ENCODE assay signal across 29 cellular contexts in genomic region chr1:158189637-158190036, GRCh38. TPM values are rescaled to one million over a fixed set of nuclear protein-coding genes. Genes with fewer than 3 reads are reported as not detected.
"Had no signal": no experiment of that assay in that cellular context is flagged by ENCODE, and none has a peak within 500 bp of the region (broad histone marks: within the 10 kb centered on the region; RNA-seq: fewer than 3 reads in every experiment).

No MANE protein-coding gene starts in this region.

- H2AFZ ChIP-seq: hepatocyte had no signal

- H3K27ac ChIP-seq: colonic mucosa, epithelial cell of prostate, esophagus squamous epithelium, gastrocnemius medialis, heart left ventricle, hepatocyte, left lung, lower lobe of right lung had no signal

- H3K27ac Mint-ChIP-seq: dendritic cell treated with granulocyte-macrophage colony-stimulating factor and Interleukin-4, amounts not matched to agents 40 ng/mL and 50 ng/mL, for 4 days; effector memory CD8-positive, alpha-beta T cell; endodermal cell; mesothelial cell of epicardium; naive B cell; naive thymus-derived CD8-positive, alpha-beta T cell had no signal

- DNase-seq: colonic mucosa; cortex of kidney; effector CD8-positive, alpha-beta T cell; effector memory CD8-positive, alpha-beta T cell; endodermal cell; erythroblast; esophagus squamous epithelium; foreskin fibroblast; foreskin melanocyte; gastrocnemius medialis; heart left ventricle; hypothalamus; left cardiac atrium; left lung; left ventricle myocardium superior; lower lobe of right lung; mesenchymal stem cell; mucosa of descending colon; naive B cell; naive thymus-derived CD8-positive, alpha-beta T cell had no signal

- H3K27me3 Mint-ChIP-seq: naive B cell had no signal

- ATAC-seq: effector memory CD8-positive, alpha-beta T cell; esophagus mucosa; gastrocnemius medialis; heart left ventricle; left cardiac atrium; left lung; left ventricle myocardium superior; lower lobe of right lung; mucosa of descending colon; naive thymus-derived CD8-positive, alpha-beta T cell had no signal

- H3K4me1 ChIP-seq: colonic mucosa, esophagus squamous epithelium, gastrocnemius medialis, lower lobe of right lung had no signal

- H3K4me3 ChIP-seq: colonic mucosa, esophagus squamous epithelium, gastrocnemius medialis, heart left ventricle, hepatocyte, left lung, lower lobe of right lung, mucosa of descending colon had no signal

- H3K79me2 ChIP-seq: hepatocyte had no signal

- H3K9me3 ChIP-seq: colonic mucosa, esophagus squamous epithelium, gastrocnemius medialis, heart left ventricle, left lung, lower lobe of right lung, mucosa of descending colon had no signal

- H3K27me3 ChIP-seq: colonic mucosa had no signal

- FAIRE-seq: endometrium, islet of Langerhans, keratinocyte had no signal

- H3K4me1 Mint-ChIP-seq: endodermal cell had no signal

- H3K9me3 Mint-ChIP-seq: effector memory CD8-positive, alpha-beta T cell had no signal

- H3K4me3 Mint-ChIP-seq: dendritic cell treated with granulocyte-macrophage colony-stimulating factor and Interleukin-4, amounts not matched to agents 40 ng/mL and 50 ng/mL, for 4 days; effector memory CD8-positive, alpha-beta T cell; endodermal cell; mesothelial cell of epicardium; naive B cell; naive thymus-derived CD8-positive, alpha-beta T cell had no signal

- H3K36me3 ChIP-seq: colonic mucosa, esophagus squamous epithelium, gastrocnemius medialis, heart left ventricle, left lung, lower lobe of right lung had no signal

- H3K4me2 ChIP-seq: hepatocyte had no signal

RNA-seq across cellular contexts. Expression of gene CD1D, which starts 8.9 kb away (rescaled TPM):
- total RNA-seq: dermis microvascular lymphatic vessel endothelial cell had no signal
